In the genomic region with DNA sequence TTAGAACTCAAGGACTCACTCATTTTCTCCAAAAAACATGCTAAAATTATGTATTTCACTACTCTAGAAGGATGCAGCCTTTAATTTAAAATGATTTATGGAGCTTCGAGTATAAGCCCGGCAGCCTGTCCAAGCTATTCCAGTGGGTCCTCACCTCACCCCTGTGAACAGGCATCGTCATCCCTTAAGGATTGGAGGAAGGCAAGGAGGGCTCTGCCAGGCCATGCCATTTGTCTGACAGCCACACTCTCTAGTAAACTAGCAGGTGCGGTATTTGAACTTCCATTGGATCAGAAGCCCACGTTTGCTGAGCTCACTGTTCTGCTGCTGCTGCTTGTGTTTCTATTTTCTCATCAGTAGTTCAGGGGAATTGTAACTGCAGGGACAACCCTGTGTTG, we compare ENCODE assay signal across 10 cellular contexts. TPM values are rescaled to one million over a fixed set of nuclear protein-coding genes. Genes with fewer than 3 reads are reported as not detected.
DNase-seq lines count a peak whose midpoint lies in the region; ATAC-seq and TF ChIP-seq lines count a peak whose summit lies in the region.
"Had no signal": no experiment of that assay in that cellular context is flagged by ENCODE, and none has a peak within 500 bp of the region (broad histone marks: within the 10 kb centered on the region; RNA-seq: fewer than 3 reads in every experiment).

No MANE protein-coding gene starts in this region.

- peaks cover 45 to 75% (median 63%) of the 10 kb centered on the region in 10 experiments for H3K4me1 ChIP-seq in BLaER1 treated with 17β-estradiol and CSF1 and Interleukin-3, amounts not matched to agents 10 nM and 100 nM
- H3K4me1 ChIP-seq in sigmoid colon = peaks cover 0 to 88% (median 72%) of the 10 kb centered on the region in 4 donors

- WGBS in sigmoid colon, 2 donors = 78 to 86% methylated on average over 5 of the region's 5 CpGs

- no peak overlapping the region for H3K27ac Mint-ChIP-seq in stimulated activated naive B cell treated with anti-CD40 and anti-IgM and Interleukin-4, amounts not matched to agents 10 μg/mL and 1 μg/mL and 100 μg/mL, for 72 hours
- H3K27ac Mint-ChIP-seq: effector memory CD8-positive, alpha-beta T cell had no signal

- H3K4me2 ChIP-seq in BLaER1 treated with 17β-estradiol and CSF1 and Interleukin-3, amounts not matched to agents 10 nM and 100 nM = peak overlapping the region; percentile 71 to 97 (median 94)

- H3K9ac ChIP-seq in BLaER1 treated with 17β-estradiol and CSF1 and Interleukin-3, amounts not matched to agents 10 nM and 100 nM = peak overlapping the region; percentile 87 to 98 (median 93)

- H3K4me3 Mint-ChIP-seq in stimulated activated naive B cell treated with anti-CD40 and anti-IgM and Interleukin-4, amounts not matched to agents 10 μg/mL and 1 μg/mL and 100 μg/mL, for 72 hours = no peak overlapping the region

- ATAC-seq in HG03469 (IDR thresholded peaks at IDR 0.05; ENCODE audit: unreplicated experiment) = no peak
- no peak for ATAC-seq in stimulated activated naive B cell treated with anti-CD40 and anti-IgM and Interleukin-4, amounts not matched to agents 10 μg/mL and 1 μg/mL and 100 μg/mL, for 72 hours (replicated peaks)
- ATAC-seq: effector memory CD8-positive, alpha-beta T cell had no signal

- TF ChIP-seq EP300 in sigmoid colon (IDR thresholded peaks at IDR 0.05) = no peak

- H3K27me3 Mint-ChIP-seq in stimulated activated naive B cell treated with anti-CD40 and anti-IgM and Interleukin-4, amounts not matched to agents 10 μg/mL and 1 μg/mL and 100 μg/mL, for 72 hours = no peaks in the 10 kb centered on the region

- H3K4me3 ChIP-seq in BLaER1 treated with 17β-estradiol and CSF1 and Interleukin-3, amounts not matched to agents 10 nM and 100 nM = peak overlapping the region; percentile 60 to 97 (median 84)
- H3K4me3 ChIP-seq in fibroblast of villous mesenchyme (ENCODE audit: low read depth, low read length) (peak overlapping the region; percentile 96), sigmoid colon (peak overlapping the region; percentile 48 to 66 (median 57))

- peaks cover 0 to 5% of the 10 kb centered on the region in 2 donors for H3K36me3 Mint-ChIP-seq in stimulated activated naive B cell treated with anti-CD40 and anti-IgM and Interleukin-4, amounts not matched to agents 10 μg/mL and 1 μg/mL and 100 μg/mL, for 72 hours

- peaks cover 0 to 15% (median 10%) of the 10 kb centered on the region in 11 experiments; a peak in 15 of 22 replicates for H3K9me3 ChIP-seq in BLaER1 treated with 17β-estradiol and CSF1 and Interleukin-3, amounts not matched to agents 10 nM and 100 nM (replicated peaks in 1 of 11)
- H3K9me3 ChIP-seq in sigmoid colon = no peaks in the 10 kb centered on the region

- no peak for DNase-seq in fibroblast of villous mesenchyme (ENCODE audit: low read depth)
- DNase-seq in sigmoid colon = no peak
- no peak for DNase-seq in NCI-H2107 treated with DMSO at 0.1 percent for 48 hours (lab: John Stamatoyannopoulos, UW; ENCODE audit: unreplicated experiment)
- no peak for DNase-seq in effector CD8-positive, alpha-beta T cell (lab: John Stamatoyannopoulos, UW)
- DNase-seq in stimulated activated naive B cell treated with anti-CD40 and anti-IgM and Interleukin-4, amounts not matched to agents 10 μg/mL and 1 μg/mL and 100 μg/mL, for 72 hours = no peak
- DNase-seq: effector memory CD8-positive, alpha-beta T cell; NCI-H748 treated with DMSO at 0.1 percent for 48 hours had no signal

- TF ChIP-seq CTCF in VCaP (conservative IDR thresholded peaks at IDR 0.05) = no peak
- no peak for TF ChIP-seq CTCF in fibroblast of villous mesenchyme (IDR thresholded peaks at IDR 0.05; ENCODE audit: insufficient read depth, low read depth, low read length)
- TF ChIP-seq CTCF in sigmoid colon (IDR thresholded peaks at IDR 0.05) = no peak

- peaks cover 8 to 10% of the 10 kb centered on the region in 2 donors for H3K4me1 Mint-ChIP-seq in stimulated activated naive B cell treated with anti-CD40 and anti-IgM and Interleukin-4, amounts not matched to agents 10 μg/mL and 1 μg/mL and 100 μg/mL, for 72 hours

- peaks cover 4 to 85% (median 71%) of the 10 kb centered on the region in 11 experiments; a peak in 20 of 22 replicates for H3K36me3 ChIP-seq in BLaER1 treated with 17β-estradiol and CSF1 and Interleukin-3, amounts not matched to agents 10 nM and 100 nM
- H3K36me3 ChIP-seq in sigmoid colon = no peaks in the 10 kb centered on the region

- peaks cover 6 to 59% (median 56%) of the 10 kb centered on the region in 11 experiments for H4K20me1 ChIP-seq in BLaER1 treated with 17β-estradiol and CSF1 and Interleukin-3, amounts not matched to agents 10 nM and 100 nM

- H3K27ac ChIP-seq in BLaER1 treated with 17β-estradiol and CSF1 and Interleukin-3, amounts not matched to agents 10 nM and 100 nM = peak overlapping the region; percentile 83 to 99 (median 95); a peak in 21 of 22 replicates
- peak overlapping the region; percentile 100 for H3K27ac ChIP-seq in VCaP
- H3K27ac ChIP-seq in sigmoid colon = peak overlapping the region; percentile 87 to 97 (median 88)

- intact Hi-C loops in sigmoid colon (cut with DNase I) = loop anchor here (2.0 to 5.0 kb wide), 2 partner anchors 17 to 220 kb away; partner anchors contain the start of gene RIN2

- no peaks in the 10 kb centered on the region for H3K27me3 ChIP-seq in BLaER1 treated with 17β-estradiol and CSF1 and Interleukin-3, amounts not matched to agents 10 nM and 100 nM
- H3K27me3 ChIP-seq in sigmoid colon = no peaks in the 10 kb centered on the region

- H3K9me3 Mint-ChIP-seq in stimulated activated naive B cell treated with anti-CD40 and anti-IgM and Interleukin-4, amounts not matched to agents 10 μg/mL and 1 μg/mL and 100 μg/mL, for 72 hours = no peaks in the 10 kb centered on the region
- H3K9me3 Mint-ChIP-seq: effector memory CD8-positive, alpha-beta T cell had no signal

- no peak for TF ChIP-seq POLR2A in sigmoid colon (IDR thresholded peaks at IDR 0.05)

RNA-seq across cellular contexts. Expression of gene NAA20, which starts 39.8 kb away (rescaled TPM):
- total RNA-seq in fibroblast of villous mesenchyme (29.3 and 41.5 TPM in 2 replicates), sigmoid colon (10 to 100 TPM; 26.3 to 44.9 (median 36.2) TPM)
- polyA plus RNA-seq in sigmoid colon = 10 to 100 TPM; 58.9 to 74.2 (median 60.5) TPM
